1 cellular context compared by ENCODE assay signal in genomic region chr5:68041293-68041692, GRCh38.
TF ChIP-seq lines count a peak whose summit lies in the region.

No MANE protein-coding gene starts in this region.

TF ChIP-seq in HepG2, 621 proteins besides CTCF, POLR2A, EP300 and RAD21 (continued from another document):
- no peak for TF ChIP-seq NFAT5 (CRISPR knock-in tag; IDR thresholded peaks at IDR 0.05)
- no peak for TF ChIP-seq SP2 (CRISPR knock-in tag; IDR thresholded peaks at IDR 0.05)
- TF ChIP-seq PREB (CRISPR knock-in tag; IDR thresholded peaks at IDR 0.05), result no peak
- no peak for TF ChIP-seq SMYD3 (CRISPR knock-in tag; IDR thresholded peaks at IDR 0.05)
- TF ChIP-seq PRPF4 (IDR thresholded peaks at IDR 0.05; ENCODE audit: low read depth, low read length, poor library complexity, severe bottlenecking), result no peak
- TF ChIP-seq REL (CRISPR knock-in tag; conservative IDR thresholded peaks at IDR 0.05), result no peak
- no peak for TF ChIP-seq ZNF552 (CRISPR knock-in tag; IDR thresholded peaks at IDR 0.05; ENCODE audit: borderline replicate concordance)
- TF ChIP-seq GATAD2A (CRISPR knock-in tag; IDR thresholded peaks at IDR 0.05), result no peak
- TF ChIP-seq ZNF232 (CRISPR knock-in tag; IDR thresholded peaks at IDR 0.05; ENCODE audit: borderline replicate concordance), result no peak
